Comparison of ENCODE assay signal across 8 cellular contexts in the genomic region with DNA sequence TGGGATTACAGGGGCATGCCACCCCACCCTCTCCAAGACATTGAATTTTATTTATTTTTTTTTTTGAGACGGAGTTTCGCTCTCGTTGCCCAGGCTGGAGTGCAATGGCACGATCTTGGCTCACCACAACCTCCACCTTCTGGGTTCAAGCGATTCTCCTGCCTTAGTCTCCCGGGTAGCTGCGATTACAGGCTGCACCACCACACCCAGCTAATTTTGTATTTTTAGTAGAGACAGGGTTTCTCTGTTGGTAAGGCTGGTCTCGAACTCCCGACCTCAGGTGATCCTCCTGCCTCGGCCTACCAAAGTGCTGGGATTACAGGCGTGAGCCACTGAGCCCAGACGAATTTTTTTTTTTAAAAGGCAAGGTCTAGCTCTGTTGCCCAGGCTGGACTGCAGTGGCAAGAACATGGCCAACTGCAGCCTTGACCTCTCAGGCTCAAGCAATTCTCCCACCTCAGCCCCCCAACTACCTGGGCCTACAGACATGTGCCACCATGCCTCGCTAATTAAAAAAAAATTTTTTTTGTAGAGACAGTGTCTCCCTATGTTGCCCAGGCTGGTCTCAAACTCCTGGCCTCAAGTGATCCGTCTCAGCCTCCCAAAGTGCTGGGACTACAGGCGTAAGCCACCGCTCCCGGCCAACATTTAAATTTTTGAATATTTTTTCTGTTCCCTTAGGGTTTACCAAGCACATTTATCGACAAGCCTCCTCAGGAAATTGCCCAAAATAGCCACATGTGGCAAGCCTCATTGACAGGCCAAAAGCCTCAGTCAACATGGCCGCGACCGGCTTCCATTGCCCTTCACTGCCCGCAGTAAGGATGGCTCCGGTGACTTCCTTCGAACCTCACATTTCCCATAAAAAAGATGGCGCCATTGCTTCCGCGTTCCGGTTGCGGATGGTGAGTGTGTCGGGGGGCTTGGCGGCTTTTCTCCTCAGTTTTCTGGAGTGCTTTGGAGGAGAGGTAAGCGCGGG. TPM values are rescaled to one million over a fixed set of nuclear protein-coding genes. Genes with fewer than 3 reads are reported as not detected.
DNase-seq lines count a peak whose midpoint lies in the region; ATAC-seq and TF ChIP-seq lines count a peak whose summit lies in the region.

A gene with protein sequence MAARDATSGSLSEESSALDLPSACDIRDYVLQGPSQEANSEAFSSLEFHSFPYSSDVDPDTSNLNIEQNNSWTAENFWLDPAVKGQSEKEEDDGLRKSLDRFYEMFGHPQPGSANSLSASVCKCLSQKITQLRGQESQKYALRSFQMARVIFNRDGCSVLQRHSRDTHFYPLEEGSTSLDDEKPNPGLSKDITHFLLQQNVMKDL (plus strand): TSS at position 890 of the 979 bp plus-strand sequence. CDS start 22,465 bp downstream, outside the sequence.

- no peaks in the 10 kb centered on the region for H3K27me3 ChIP-seq in SK-N-SH (ENCODE audit: insufficient read depth)
- no peaks in the 10 kb centered on the region for H3K27me3 ChIP-seq in testis

- H3K4me3 ChIP-seq in HFF-Myc (replicated peaks; ENCODE audit: low read depth, low read length) (peak within 1 kb of the TSS; percentile 59), NB4 (ENCODE audit: low read depth, low read length) (peak within 1 kb of the TSS; percentile 96), SK-N-SH (ENCODE audit: low read depth in 2 of 2, low read length in 1 of 2) (peak within 1 kb of the TSS; percentile 52 to 74), testis (peak within 1 kb of the TSS; percentile 65 to 74)

- peak; percentile 90 for DNase-seq in GM03348 (ENCODE audit: low spot score)
- DNase-seq in HFF-Myc (ENCODE audit: extremely low read depth, low read depth), result peak; percentile 77
- DNase-seq in NB4 (ENCODE audit: low read depth), result peak; percentile 94
- DNase-seq in SK-N-SH, result peak; percentile 82
- peak; percentile 83 for DNase-seq in activated naive CD4-positive, alpha-beta T cell treated with anti-CD3 and anti-CD28 coated beads, Interleukin-2, amount 50 U/mL, for 16 hours
- peak; percentile 88 for DNase-seq in glomerular visceral epithelial cell (ENCODE audit: extremely low spot score)
- peak; percentile 48 for DNase-seq in omental fat pad (ENCODE audit: low spot score)
- peak; percentile 91 for DNase-seq in testis

- H3F3A ChIP-seq in SK-N-SH (replicated peaks; ENCODE audit: insufficient read depth), result no peaks in the 10 kb centered on the region

- H2AFZ ChIP-seq in SK-N-SH (ENCODE audit: low read depth), result peak within 1 kb of the TSS; percentile 93

- H3K4me1 ChIP-seq in SK-N-SH (ENCODE audit: control insufficient read depth in 1 of 2, insufficient read depth in 2 of 2, low read depth in 1 of 2, low read length in 1 of 2), result peaks cover 0 to 2% of the 10 kb centered on the region in 2 experiments; a peak in 1 of 4 replicates
- peaks cover 8% of the 10 kb centered on the region for H3K4me1 ChIP-seq in testis

- H4K20me1 ChIP-seq in SK-N-SH (ENCODE audit: insufficient read depth), result no peaks in the 10 kb centered on the region

- TF ChIP-seq CTCF in HFF-Myc (IDR thresholded peaks at IDR 0.05; ENCODE audit: low read depth, low read length, missing control alignments) (no peak), NB4 (IDR thresholded peaks at IDR 0.05; ENCODE audit: low read depth, low read length) (no peak), SK-N-SH (IDR thresholded peaks at IDR 0.05) (no peak), omental fat pad (IDR thresholded peaks at IDR 0.05) (no peak), testis (IDR thresholded peaks at IDR 0.05) (no peak)

- H3K9me2 ChIP-seq in SK-N-SH, result no peaks in the 10 kb centered on the region

- H3K9me3 ChIP-seq in SK-N-SH, result no peaks in the 10 kb centered on the region
- no peaks in the 10 kb centered on the region for H3K9me3 ChIP-seq in testis

- no peaks in the 10 kb centered on the region for H3K79me2 ChIP-seq in SK-N-SH (ENCODE audit: insufficient read depth)

- CTCF ChIA-PET in SK-N-SH (lab: Yijun Ruan, JAX), result no interaction called here

- intact Hi-C loops in testis (cut with DNase I; ENCODE audit: low total_unique reads), result no loop called here

- H3K36me3 ChIP-seq in SK-N-SH (replicated peaks in 1 of 2; ENCODE audit: control insufficient read depth in 1 of 2, insufficient read depth in 2 of 2, low read length in 1 of 2) (no peaks in the 10 kb centered on the region), testis (ENCODE audit: low read depth, missing control alignments) (no peaks in the 10 kb centered on the region)

- TF ChIP-seq POLR2A in NB4 (IDR thresholded peaks at IDR 0.05; ENCODE audit: extremely low read depth, insufficient read length) (peak; percentile 49), testis (IDR thresholded peaks at IDR 0.05) (no peak)

- POLR2A ChIA-PET in SK-N-SH (lab: Yijun Ruan, JAX), result interaction anchor here (0.9 to 1.5 kb wide), 2 partner anchors 141 to 623 kb away, joined by 3 to 7 read pairs; a partner anchor contains a TSS

- 48% methylated on average over 33 of the region's 33 CpGs for WGBS in SK-N-SH (ENCODE audit: low lambda C conversion rate)
- WGBS in testis, 2 donors, result 41 to 43% methylated on average over 31 to 33 of the region's 33 CpGs

- peak within 1 kb of the TSS; percentile 70 to 82 for H3K27ac ChIP-seq in SK-N-SH (ENCODE audit: low read depth in 2 of 2, low read length in 1 of 2)
- H3K27ac ChIP-seq in testis, result peak within 1 kb of the TSS; percentile 86 to 90

- ATAC-seq in omental fat pad (ENCODE audit: low FRiP score), result peak; percentile 90

- H3K9ac ChIP-seq in SK-N-SH, result peak within 1 kb of the TSS; percentile 63

- no peak for TF ChIP-seq EP300 in SK-N-SH (IDR thresholded peaks at IDR 0.05; ENCODE audit: borderline replicate concordance in 1 of 2, low read depth in 1 of 2, low read length in 1 of 2)

- TF ChIP-seq RAD21 in SK-N-SH (IDR thresholded peaks at IDR 0.05; ENCODE audit: low read length), result no peak

- H3K4me2 ChIP-seq in SK-N-SH, result peak within 1 kb of the TSS; percentile 79

TF ChIP-seq in SK-N-SH, 30 proteins besides CTCF, POLR2A, EP300 and RAD21 (continues in another document):
- TF ChIP-seq, protein P1, sequence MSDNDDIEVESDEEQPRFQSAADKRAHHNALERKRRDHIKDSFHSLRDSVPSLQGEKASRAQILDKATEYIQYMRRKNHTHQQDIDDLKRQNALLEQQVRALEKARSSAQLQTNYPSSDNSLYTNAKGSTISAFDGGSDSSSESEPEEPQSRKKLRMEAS (IDR thresholded peaks at IDR 0.05; ENCODE audit: low read depth), result peak; percentile 84
- TF ChIP-seq, protein P2, sequence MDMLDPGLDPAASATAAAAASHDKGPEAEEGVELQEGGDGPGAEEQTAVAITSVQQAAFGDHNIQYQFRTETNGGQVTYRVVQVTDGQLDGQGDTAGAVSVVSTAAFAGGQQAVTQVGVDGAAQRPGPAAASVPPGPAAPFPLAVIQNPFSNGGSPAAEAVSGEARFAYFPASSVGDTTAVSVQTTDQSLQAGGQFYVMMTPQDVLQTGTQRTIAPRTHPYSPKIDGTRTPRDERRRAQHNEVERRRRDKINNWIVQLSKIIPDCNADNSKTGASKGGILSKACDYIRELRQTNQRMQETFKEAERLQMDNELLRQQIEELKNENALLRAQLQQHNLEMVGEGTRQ (IDR thresholded peaks at IDR 0.05; ENCODE audit: borderline replicate concordance, low read depth, low read length), result no peak
- TF ChIP-seq FOSL2 (IDR thresholded peaks at IDR 0.05; ENCODE audit: borderline replicate concordance, low read depth) (no peak), RFX5 (IDR thresholded peaks at IDR 0.05; ENCODE audit: low read length) (no peak), TAF1 (IDR thresholded peaks at IDR 0.05; ENCODE audit: borderline replicate concordance, low read depth, low read length) (peak; percentile 76), GATA2 (CRISPR knock-in tag; IDR thresholded peaks at IDR 0.05) (no peak), EZH2phosphoT487 (IDR thresholded peaks at IDR 0.05; ENCODE audit: borderline replicate concordance, low read depth) (no peak), GABPA (IDR thresholded peaks at IDR 0.05; ENCODE audit: low read depth) (peak; percentile 90), POLR2AphosphoS5 (IDR thresholded peaks at IDR 0.05; ENCODE audit: low read depth, low read length) (peak; percentile 51; the same call in 1 of the 2 replicates), RXRA (IDR thresholded peaks at IDR 0.05; ENCODE audit: borderline replicate concordance, low read depth) (no peak), TEAD4 (IDR thresholded peaks at IDR 0.05; ENCODE audit: borderline replicate concordance, insufficient read depth) (no peak), ELF1 (IDR thresholded peaks at IDR 0.05) (peak; percentile 98), YY1 (IDR thresholded peaks at IDR 0.05; ENCODE audit: low read depth) (peak; percentile 99), NRF1 (IDR thresholded peaks at IDR 0.05; ENCODE audit: low read depth, low read length) (no peak), CHD2 (IDR thresholded peaks at IDR 0.05; ENCODE audit: low read length, partially characterized antibody) (peak; percentile 81)
- TF ChIP-seq, protein P3, sequence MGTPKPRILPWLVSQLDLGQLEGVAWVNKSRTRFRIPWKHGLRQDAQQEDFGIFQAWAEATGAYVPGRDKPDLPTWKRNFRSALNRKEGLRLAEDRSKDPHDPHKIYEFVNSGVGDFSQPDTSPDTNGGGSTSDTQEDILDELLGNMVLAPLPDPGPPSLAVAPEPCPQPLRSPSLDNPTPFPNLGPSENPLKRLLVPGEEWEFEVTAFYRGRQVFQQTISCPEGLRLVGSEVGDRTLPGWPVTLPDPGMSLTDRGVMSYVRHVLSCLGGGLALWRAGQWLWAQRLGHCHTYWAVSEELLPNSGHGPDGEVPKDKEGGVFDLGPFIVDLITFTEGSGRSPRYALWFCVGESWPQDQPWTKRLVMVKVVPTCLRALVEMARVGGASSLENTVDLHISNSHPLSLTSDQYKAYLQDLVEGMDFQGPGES (IDR thresholded peaks at IDR 0.05; ENCODE audit: low read depth, low read length), result no peak

RNA-seq across cellular contexts. Expression of the gene that starts here (rescaled TPM):
- 4.5 and 5.8 TPM in 2 replicates for polyA plus RNA-seq in SK-N-SH (2012; rRNA removed)
- 5.4 and 5.5 TPM in 2 replicates for polyA plus RNA-seq in SK-N-SH (2012; cell fraction: cytosol; rRNA removed)
- 3.0 and 4.1 TPM in 2 replicates for polyA plus RNA-seq in SK-N-SH (2012; cell fraction: nucleus; rRNA removed)
- total RNA-seq in omental fat pad, result 1 to 10 TPM; 1.2 to 4.0 (median 3.2) TPM
- total RNA-seq in testis, result 1 to 10 TPM; 2.2 to 6.0 TPM
- polyA plus RNA-seq in testis (ENCODE audit: insufficient read depth, low read depth, low replicate concordance), result 5.4 TPM

Comparison
In these comparisons a context has a peak if more than half of its experiments do, and no peak if none do; other contexts are left out.
1. Peak in every context shown above with its lines: DNase-seq, ATAC-seq, H3K4me3 ChIP-seq and H3K27ac ChIP-seq.